In genomic region chr11:16240687-16241086, GRCh38 we compare ENCODE assay signal across 38 cellular contexts.
"Had no signal": no experiment of that assay in that cellular context is flagged by ENCODE, and none has a peak within 500 bp of the region (broad histone marks: within the 10 kb centered on the region; RNA-seq: fewer than 3 reads in every experiment).

No MANE protein-coding gene starts in this region.

- DNase-seq: activated B cell treated with CpG ODN at 0.5 μM for 24 hours; activated CD4-positive, alpha-beta memory T cell treated with anti-CD3 and anti-CD28 coated beads for 36 hours; activated CD4-positive, alpha-beta T cell treated with anti-CD3 and anti-CD28 coated beads for 4 hours; activated CD4-positive, alpha-beta T cell treated with anti-CD3 and anti-CD28 coated beads, Interleukin-2, amount 10 ng/mL, durations not matched to agents 24 days and 14 days; activated CD4-positive, alpha-beta T cell treated with anti-CD3 and anti-CD28 coated beads, Interleukin-2, amount 50 U/mL, for 1 hour; activated CD4-positive, alpha-beta T cell treated with anti-CD3 and anti-CD28 coated beads, Interleukin-2, amount 50 U/mL, for 4 hours; activated CD4-positive, CD25-positive, alpha-beta regulatory T cell treated with anti-CD3 and anti-CD28 coated beads, Interleukin-2, amount 50 U/mL, for 72 hours; activated CD8-positive, alpha-beta memory T cell treated with anti-CD3 and anti-CD28 coated beads, Interleukin-2, amount 50 U/mL, for 4 hours; activated CD8-positive, alpha-beta T cell treated with anti-CD3 and anti-CD28 coated beads for 36 hours; activated effector memory CD4-positive, alpha-beta T cell treated with anti-CD3 and anti-CD28 coated beads, Interleukin-2, amount 50 U/mL, for 16 hours; activated gamma-delta T cell treated with Interleukin-2 at 50 U/mL for 16 hours; activated naive CD4-positive, alpha-beta T cell; activated naive CD4-positive, alpha-beta T cell treated with anti-CD3 and anti-CD28 coated beads for 36 hours; activated naive CD4-positive, alpha-beta T cell treated with anti-CD3 and anti-CD28 coated beads, Interleukin-2, amount 50 U/mL, for 16 hours; activated naive CD8-positive, alpha-beta T cell treated with anti-CD3 and anti-CD28 coated beads for 36 hours; activated T-cell treated with anti-CD3 and anti-CD28 coated beads for 4 hours; activated T-cell treated with anti-CD3 and anti-CD28 coated beads, Interleukin-2, amount 50 U/mL, for 1 hour; activated T-cell treated with anti-CD3 and anti-CD28 coated beads, Interleukin-2, amount 50 U/mL, for 4 hours; activated T-cell treated with anti-CD3 and anti-CD28 coated beads, Interleukin-2, amount 50 U/mL, for 72 hours; adrenal gland; amygdala; anterior cingulate cortex; caudate nucleus; cerebellar nuclear complex; T-helper 1 cell; T-helper 2 cell; T-helper 9 cell had no signal

- H3K36me3 ChIP-seq: adrenal gland, ascending aorta, cardiac muscle cell had no signal

- ATAC-seq: activated CD8-positive, alpha-beta T cell treated with anti-CD3 and anti-CD28 coated beads for 36 hours; activated naive CD4-positive, alpha-beta T cell treated with anti-CD3 and anti-CD28 coated beads, Interleukin-2, amount 50 U/mL, for 72 hours; activated T-cell treated with anti-CD3 and anti-CD28 coated beads, Interleukin-2, amount 50 U/mL, for 4 hours; activated T-cell treated with anti-CD3 and anti-CD28 coated beads, Interleukin-2, amount 50 U/mL, for 72 hours; activated T-helper 17 cell treated with anti-CD3 and anti-CD28 coated beads, Interleukin-2, amount 50 U/mL, for 72 hours had no signal

- H3K27ac ChIP-seq: adrenal gland, ascending aorta, VCaP had no signal

- FAIRE-seq: bronchial epithelial cell, TTC549 had no signal

- H3K27ac Mint-ChIP-seq: activated B cell treated with CpG ODN at 0.5 μM for 24 hours; activated CD4-positive, alpha-beta memory T cell treated with anti-CD3 and anti-CD28 coated beads for 36 hours; activated CD4-positive, alpha-beta T cell treated with anti-CD3 and anti-CD28 coated beads, Interleukin-2, amount 10 ng/mL, durations not matched to agents 24 days and 14 days; activated CD8-positive, alpha-beta T cell treated with anti-CD3 and anti-CD28 coated beads for 36 hours; activated naive CD4-positive, alpha-beta T cell treated with anti-CD3 and anti-CD28 coated beads for 36 hours; activated naive CD4-positive, alpha-beta T cell treated with anti-CD3 and anti-CD28 coated beads, Interleukin-2, amount 50 U/mL, for 72 hours; activated naive CD8-positive, alpha-beta T cell treated with anti-CD3 and anti-CD28 coated beads for 36 hours; activated T-cell treated with anti-CD3 and anti-CD28 coated beads, Interleukin-2, amount 50 U/mL, for 72 hours; activated T-helper 1 cell treated with anti-CD3 and anti-CD28 coated beads, Interleukin-12 subunit alpha, Interleukin-12 subunit beta, Interleukin-2, Interleukin-4 antibody, amounts not matched to agents 30 ng/mL and 10 ng/mL and 1 ng/mL, durations not matched to agents 14 hours and 24 hours and 36 hours; activated T-helper 17 cell treated with anti-CD3 and anti-CD28 coated beads, Interleukin-2, amount 50 U/mL, for 72 hours; T-helper 1 cell treated with Interleukin-12 subunit alpha and Interleukin-12 subunit beta and Interleukin-4 antibody, amounts not matched to agents 30 μg/mL and 1 μg/mL, for 36 hours; T-helper 2 cell treated with Interferon-gamma antibody and Interleukin-4, amounts not matched to agents 5 μg/mL and 100 μg/mL, for 36 hours had no signal

- H3K9me3 Mint-ChIP-seq: activated CD4-positive, alpha-beta memory T cell treated with anti-CD3 and anti-CD28 coated beads for 36 hours; activated CD4-positive, alpha-beta T cell treated with anti-CD3 and anti-CD28 coated beads, Interleukin-2, amount 10 ng/mL, durations not matched to agents 24 days and 14 days; activated naive CD4-positive, alpha-beta T cell treated with anti-CD3 and anti-CD28 coated beads for 36 hours; activated naive CD8-positive, alpha-beta T cell treated with anti-CD3 and anti-CD28 coated beads for 36 hours; activated T-helper 1 cell treated with anti-CD3 and anti-CD28 coated beads, Interleukin-12 subunit alpha, Interleukin-12 subunit beta, Interleukin-2, Interleukin-4 antibody, amounts not matched to agents 30 ng/mL and 10 ng/mL and 1 ng/mL, durations not matched to agents 14 hours and 24 hours and 36 hours; T-helper 1 cell treated with Interleukin-12 subunit alpha and Interleukin-12 subunit beta and Interleukin-4 antibody, amounts not matched to agents 30 μg/mL and 1 μg/mL, for 36 hours; T-helper 2 cell treated with Interferon-gamma antibody and Interleukin-4, amounts not matched to agents 5 μg/mL and 100 μg/mL, for 36 hours had no signal

- H3K9me3 ChIP-seq: ascending aorta had no signal

- H3K36me3 Mint-ChIP-seq: activated CD4-positive, alpha-beta memory T cell treated with anti-CD3 and anti-CD28 coated beads for 36 hours; activated naive CD4-positive, alpha-beta T cell treated with anti-CD3 and anti-CD28 coated beads, Interleukin-2, amount 50 U/mL, for 72 hours; activated naive CD8-positive, alpha-beta T cell treated with anti-CD3 and anti-CD28 coated beads for 36 hours had no signal

- H3K27me3 Mint-ChIP-seq: activated B cell treated with CpG ODN at 0.5 μM for 24 hours; activated CD4-positive, alpha-beta memory T cell treated with anti-CD3 and anti-CD28 coated beads for 36 hours; activated CD4-positive, alpha-beta T cell treated with anti-CD3 and anti-CD28 coated beads, Interleukin-2, amount 10 ng/mL, durations not matched to agents 24 days and 14 days; activated CD8-positive, alpha-beta T cell treated with anti-CD3 and anti-CD28 coated beads for 36 hours; activated naive CD8-positive, alpha-beta T cell treated with anti-CD3 and anti-CD28 coated beads for 36 hours; activated T-helper 17 cell treated with anti-CD3 and anti-CD28 coated beads, Interleukin-2, amount 50 U/mL, for 72 hours; central memory CD8-positive, alpha-beta T cell had no signal

- H3K4me3 Mint-ChIP-seq: activated B cell treated with CpG ODN at 0.5 μM for 24 hours; activated CD4-positive, alpha-beta memory T cell treated with anti-CD3 and anti-CD28 coated beads for 36 hours; activated CD4-positive, alpha-beta T cell treated with anti-CD3 and anti-CD28 coated beads, Interleukin-2, amount 10 ng/mL, durations not matched to agents 24 days and 14 days; activated CD8-positive, alpha-beta T cell treated with anti-CD3 and anti-CD28 coated beads for 36 hours; activated naive CD4-positive, alpha-beta T cell treated with anti-CD3 and anti-CD28 coated beads for 36 hours; activated naive CD8-positive, alpha-beta T cell treated with anti-CD3 and anti-CD28 coated beads for 36 hours; activated T-cell treated with anti-CD3 and anti-CD28 coated beads, Interleukin-2, amount 50 U/mL, for 4 hours; activated T-cell treated with anti-CD3 and anti-CD28 coated beads, Interleukin-2, amount 50 U/mL, for 72 hours; activated T-helper 1 cell treated with anti-CD3 and anti-CD28 coated beads, Interleukin-12 subunit alpha, Interleukin-12 subunit beta, Interleukin-2, Interleukin-4 antibody, amounts not matched to agents 30 ng/mL and 10 ng/mL and 1 ng/mL, durations not matched to agents 14 hours and 24 hours and 36 hours; activated T-helper 17 cell treated with anti-CD3 and anti-CD28 coated beads, Interleukin-2, amount 50 U/mL, for 72 hours; central memory CD8-positive, alpha-beta T cell; T-helper 1 cell treated with Interleukin-12 subunit alpha and Interleukin-12 subunit beta and Interleukin-4 antibody, amounts not matched to agents 30 μg/mL and 1 μg/mL, for 36 hours; T-helper 2 cell treated with Interferon-gamma antibody and Interleukin-4, amounts not matched to agents 5 μg/mL and 100 μg/mL, for 36 hours had no signal

- H3K4me1 Mint-ChIP-seq: activated B cell treated with CpG ODN at 0.5 μM for 24 hours; activated CD4-positive, alpha-beta T cell treated with anti-CD3 and anti-CD28 coated beads, Interleukin-2, amount 10 ng/mL, durations not matched to agents 24 days and 14 days; activated naive CD8-positive, alpha-beta T cell treated with anti-CD3 and anti-CD28 coated beads for 36 hours; activated T-helper 17 cell treated with anti-CD3 and anti-CD28 coated beads, Interleukin-2, amount 50 U/mL, for 72 hours; central memory CD8-positive, alpha-beta T cell had no signal

- H3K27me3 ChIP-seq: adrenal gland, ascending aorta, cardiac muscle cell had no signal

- H3K4me1 ChIP-seq: adrenal gland, ascending aorta had no signal

- H3K4me3 ChIP-seq: adrenal gland, ascending aorta, cardiac muscle cell had no signal
